In the genomic region with DNA sequence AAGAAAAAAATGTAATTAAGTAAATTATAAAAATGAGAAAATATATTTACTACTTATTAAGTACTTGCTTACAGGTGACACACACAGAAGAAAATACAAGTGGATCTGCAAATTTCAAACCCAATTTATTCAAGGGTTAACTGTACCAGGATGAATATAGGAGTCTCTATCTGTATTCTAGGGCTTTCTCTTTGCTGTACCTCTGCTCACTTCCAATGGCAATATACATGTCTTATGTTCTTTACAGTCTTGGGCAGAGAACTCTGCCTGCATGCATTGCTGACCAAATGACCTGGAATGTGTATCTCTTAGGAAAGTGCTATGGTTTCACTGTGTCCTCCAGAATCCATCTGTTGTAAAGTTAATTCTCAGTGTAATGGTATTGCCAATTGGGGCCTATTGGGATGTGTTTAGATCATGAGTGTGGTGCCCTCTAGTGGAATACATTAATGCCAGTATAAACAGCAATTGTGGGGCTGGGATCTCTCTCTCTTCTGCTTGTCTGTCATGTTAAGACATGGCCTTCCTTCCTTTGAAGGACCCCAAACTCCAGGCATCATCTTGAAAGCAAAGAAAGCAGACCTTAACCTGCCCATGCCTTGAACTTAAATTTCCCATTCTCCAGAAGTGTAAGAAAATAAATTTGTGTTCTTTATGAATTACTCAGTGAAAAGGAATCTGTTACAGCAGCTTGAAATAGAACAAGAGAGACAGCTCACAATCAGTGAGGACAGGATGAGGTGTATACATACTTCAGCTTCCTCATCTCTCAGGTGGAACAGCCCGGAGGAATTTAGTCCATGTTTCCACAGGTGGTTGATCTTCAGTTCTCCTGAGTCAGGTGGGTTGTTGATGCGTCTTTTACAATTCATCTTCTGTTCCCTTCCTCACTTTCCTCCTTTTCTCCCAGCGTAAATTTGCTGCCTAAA, we compare ENCODE assay signal across 8 cellular contexts.
DNase-seq lines count a peak whose midpoint lies in the region; ATAC-seq, FAIRE-seq and TF ChIP-seq lines count a peak whose summit lies in the region.
"Not testable (repeated sequence)": the region's sequence is repeated elsewhere in the genome, so short reads cannot be mapped to it uniquely, and the experiment has no call there.

No MANE protein-coding gene starts in this region.

- H3K27me3 Mint-ChIP-seq in neural crest cell (ENCODE audit: low read depth): not testable (repeated sequence)

- not testable (repeated sequence) for H3K4me3 Mint-ChIP-seq in neural crest cell

- not testable (repeated sequence) for H4K20me1 ChIP-seq in K562 (replicated peaks; ENCODE audit: control insufficient read depth, insufficient read depth, low read length)

- TF ChIP-seq POLR2A in K562 (conservative IDR thresholded peaks at IDR 0.05): not testable (repeated sequence)

- H3K36me3 Mint-ChIP-seq in neural crest cell (ENCODE audit: low read depth): not testable (repeated sequence)

- not testable (repeated sequence) for H3K4me3 ChIP-seq in K562, left ventricle myocardium inferior

- not testable (repeated sequence) for TF ChIP-seq EP300 in K562 (IDR thresholded peaks at IDR 0.05; ENCODE audit: low read length)

- not testable (repeated sequence) for H3K4me2 ChIP-seq in K562 (ENCODE audit: insufficient read depth, low read length)

- H3K4me1 ChIP-seq in K562 (replicated peaks in 1 of 2; ENCODE audit: control insufficient read depth in 2 of 2, insufficient read depth in 2 of 2, low read length in 2 of 2); left ventricle myocardium inferior: not testable (repeated sequence)

- not testable (repeated sequence) for H3K9me1 ChIP-seq in K562 (ENCODE audit: control insufficient read depth, insufficient read depth, low read length)

- TF ChIP-seq CTCF in GM10248 (IDR thresholded peaks at IDR 0.05; ENCODE audit: control extremely low read depth, extremely low read depth, low read depth, missing control alignments) (peak; percentile 71), K562 (IDR thresholded peaks at IDR 0.05 in 2 of 3, conservative IDR thresholded peaks at IDR 0.05 in 1 of 3; ENCODE audit: insufficient read depth in 2 of 3, low read depth in 1 of 3, low read length in 3 of 3) (peak; percentile 46 to 55 (median 49); a peak in 4 of 6 replicates), left ventricle myocardium inferior (IDR thresholded peaks at IDR 0.05; ENCODE audit: borderline replicate concordance) (peak; percentile 72), neural crest cell (conservative IDR thresholded peaks at IDR 0.05) (peak; percentile 63)

- not testable (repeated sequence) for H3K9ac ChIP-seq in K562 (ENCODE audit: insufficient read depth in 1 of 2, low read depth in 2 of 2, low read length in 2 of 2)

- H3K27me3 ChIP-seq in K562 (ENCODE audit: control insufficient read depth in 2 of 2, insufficient read depth in 2 of 2, low read length in 2 of 2); left ventricle myocardium inferior (ENCODE audit: low read depth): not testable (repeated sequence)

- peak in 1 of 2 experiments; percentile 65; a peak in 3 of 4 replicates for TF ChIP-seq RAD21 in K562 (CRISPR knock-in tag; conservative IDR thresholded peaks at IDR 0.05 in 1 of 2, IDR thresholded peaks at IDR 0.05 in 1 of 2)

- not testable (repeated sequence) for H3K4me1 Mint-ChIP-seq in neural crest cell

- in situ Hi-C loops in K562 (cut with MboI): loop anchor here (25.0 kb wide), 1 partner anchor 1114 kb away; no protein-coding TSS in a partner anchor

- H3K9me3 ChIP-seq in K562 (replicated peaks; ENCODE audit: control insufficient read depth, insufficient read depth, low read depth, low read length); left ventricle myocardium inferior (replicated peaks): not testable (repeated sequence)

- FAIRE-seq in A204.1 (lab: Jason Lieb, UNC) (peak; percentile 40), K562 (lab: Jason Lieb, UNC) (peak; percentile 82)

- intact Hi-C loops in K562 (cut with micrococcal nuclease); left ventricle myocardium inferior (cut with micrococcal nuclease): not testable (repeated sequence)

- BruUV-seq in K562 (replicated peaks; lab: Mats Ljungman, UMichigan): not testable (repeated sequence)

- not testable (repeated sequence) for H3K9me3 Mint-ChIP-seq in neural crest cell

- not testable (repeated sequence) for H3K79me2 ChIP-seq in K562 (ENCODE audit: control insufficient read depth, insufficient read depth, low read length)

- WGBS in K562 (ENCODE audit: insufficient coverage, low coverage, missing lambda C conversion rate): 0% methylated on average over 1 of the region's 3 CpGs

- not testable (repeated sequence) for H2AFZ ChIP-seq in K562 (ENCODE audit: low read depth, low read length)

- not testable (repeated sequence) for H3K27ac Mint-ChIP-seq in neural crest cell (ENCODE audit: unreplicated experiment)

- not testable (repeated sequence) for DNase-seq in GM10248 (ENCODE audit: extremely low spot score); left ventricle myocardium inferior; neural crest cell (ENCODE audit: low read depth, low spot score)
- DNase-seq in NAMALWA (ENCODE audit: low spot score) (peak; percentile 83), RPMI8226 (peak; percentile 14), K562 (ENCODE audit: extremely low read depth in 1 of 4, low spot score in 3 of 4) (peak in 3 of 4 experiments; percentile 8 to 38 (median 24))

- not testable (repeated sequence) for H3K36me3 ChIP-seq in K562 (ENCODE audit: control insufficient read depth, insufficient read depth, low read length); left ventricle myocardium inferior

- not testable (repeated sequence) for H3K27ac ChIP-seq in K562 (ENCODE audit: extremely low read depth, low read depth, low read length); left ventricle myocardium inferior (replicated peaks)

- CTCF ChIA-PET in GM10248 (lab: Yijun Ruan, JAX); K562 (lab: Yijun Ruan, JAX; ENCODE audit: low intra/inter-chr PET ratio): not testable (repeated sequence)

- POLR2A ChIA-PET in GM10248 (lab: Yijun Ruan, JAX); K562 (lab: Yijun Ruan, JAX): not testable (repeated sequence)

- ATAC-seq in HG02642 (IDR thresholded peaks at IDR 0.05; ENCODE audit: poor library complexity, unreplicated experiment) (peak; percentile 57), K562 (peak; percentile 90)

TF ChIP-seq in K562, 482 proteins besides CTCF, POLR2A, EP300 and RAD21:
- 0 out of 2 replicates have a peak, but pooled peaks have one; percentile 35 for TF ChIP-seq SMC3 (conservative IDR thresholded peaks at IDR 0.05; ENCODE audit: insufficient read depth, low read depth, low read length)
- TF ChIP-seq, protein P1, sequence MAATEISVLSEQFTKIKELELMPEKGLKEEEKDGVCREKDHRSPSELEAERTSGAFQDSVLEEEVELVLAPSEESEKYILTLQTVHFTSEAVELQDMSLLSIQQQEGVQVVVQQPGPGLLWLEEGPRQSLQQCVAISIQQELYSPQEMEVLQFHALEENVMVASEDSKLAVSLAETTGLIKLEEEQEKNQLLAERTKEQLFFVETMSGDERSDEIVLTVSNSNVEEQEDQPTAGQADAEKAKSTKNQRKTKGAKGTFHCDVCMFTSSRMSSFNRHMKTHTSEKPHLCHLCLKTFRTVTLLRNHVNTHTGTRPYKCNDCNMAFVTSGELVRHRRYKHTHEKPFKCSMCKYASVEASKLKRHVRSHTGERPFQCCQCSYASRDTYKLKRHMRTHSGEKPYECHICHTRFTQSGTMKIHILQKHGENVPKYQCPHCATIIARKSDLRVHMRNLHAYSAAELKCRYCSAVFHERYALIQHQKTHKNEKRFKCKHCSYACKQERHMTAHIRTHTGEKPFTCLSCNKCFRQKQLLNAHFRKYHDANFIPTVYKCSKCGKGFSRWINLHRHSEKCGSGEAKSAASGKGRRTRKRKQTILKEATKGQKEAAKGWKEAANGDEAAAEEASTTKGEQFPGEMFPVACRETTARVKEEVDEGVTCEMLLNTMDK (IDR thresholded peaks at IDR 0.05; ENCODE audit: borderline replicate concordance, insufficient read depth, low read depth, low read length, poor library complexity, severe bottlenecking): peak; percentile 30
- TF ChIP-seq FOXK2 (conservative IDR thresholded peaks at IDR 0.05 in 1 of 2, IDR thresholded peaks at IDR 0.05 in 1 of 2; ENCODE audit: low read depth in 2 of 2): peak in 1 of 2 experiments; percentile 32; a peak in 1 of 4 replicates
TF ChIP-seq in K562: peak in this region for 3; not testable (repeated sequence) for 479.
